15 cellular contexts compared by ENCODE assay signal in the genomic region with DNA sequence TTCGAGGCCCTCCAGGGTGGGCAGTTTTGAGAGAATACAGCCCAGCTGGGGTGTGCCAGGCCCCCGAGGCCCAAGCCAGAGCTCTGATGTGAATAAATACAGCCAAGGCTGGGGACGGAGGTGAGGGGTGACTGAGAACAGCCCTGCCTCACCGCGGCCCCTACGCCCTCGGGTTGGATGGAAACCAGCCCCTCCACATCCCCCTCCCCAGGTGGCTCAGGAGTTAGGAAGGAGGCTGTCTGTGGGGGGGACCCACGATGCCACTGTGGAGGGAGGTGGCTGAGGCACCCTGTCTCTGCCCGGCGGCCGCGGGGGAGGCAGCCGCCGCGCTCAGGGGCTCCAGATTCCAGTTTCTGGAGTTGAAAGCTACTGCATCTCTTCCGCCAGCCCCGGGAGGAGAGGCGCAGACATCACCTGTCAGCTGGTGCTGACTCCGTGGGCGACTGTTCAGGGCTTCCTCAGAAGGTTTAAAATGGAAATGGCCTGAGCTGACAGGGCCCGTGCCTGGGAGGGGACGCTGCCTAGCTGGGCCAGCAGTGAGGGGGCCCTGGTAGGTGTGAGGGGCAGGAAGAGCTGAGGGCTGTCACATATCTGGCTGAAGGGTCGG. TPM values are rescaled to one million over a fixed set of nuclear protein-coding genes. Genes with fewer than 3 reads are reported as not detected.
DNase-seq lines count a peak whose midpoint lies in the region; ATAC-seq and TF ChIP-seq lines count a peak whose summit lies in the region.
"Had no signal": no experiment of that assay in that cellular context is flagged by ENCODE, and none has a peak within 500 bp of the region (broad histone marks: within the 10 kb centered on the region; RNA-seq: fewer than 3 reads in every experiment).

No MANE protein-coding gene starts in this region.

- peak overlapping the region in 3 of 10 donors; percentile 10 to 30 (median 15) for H3K4me3 Mint-ChIP-seq in naive thymus-derived CD8-positive, alpha-beta T cell
- H3K4me3 Mint-ChIP-seq: activated CD4-positive, alpha-beta memory T cell treated with anti-CD3 and anti-CD28 coated beads for 36 hours; activated naive CD8-positive, alpha-beta T cell treated with anti-CD3 and anti-CD28 coated beads, Interleukin-2, amount 50 U/mL, for 24 hours had no signal

- H3K9ac ChIP-seq in iPS-15b (ENCODE audit: low read depth, low read length) (no peak overlapping the region), smooth muscle cell (ENCODE audit: low read depth) (no peak overlapping the region)

- no peak for TF ChIP-seq CTCF in smooth muscle cell (IDR thresholded peaks at IDR 0.05; ENCODE audit: borderline replicate concordance, insufficient read depth, poor library complexity, severe bottlenecking)

- H3K36me3 ChIP-seq in SJCRH30 (no peaks in the 10 kb centered on the region), iPS-15b (ENCODE audit: control insufficient read depth, insufficient read depth, low read length) (no peaks in the 10 kb centered on the region), smooth muscle cell (ENCODE audit: low read depth) (no peaks in the 10 kb centered on the region)
- H3K36me3 ChIP-seq: upper lobe of right lung had no signal

- WGBS in smooth muscle cell (ENCODE audit: low lambda C conversion rate), result 37% methylated on average over 23 of the region's 23 CpGs

- no peaks in the 10 kb centered on the region for H3F3A ChIP-seq in smooth muscle cell (ENCODE audit: low read depth)

- no peaks in the 10 kb centered on the region for H3K79me2 ChIP-seq in smooth muscle cell (ENCODE audit: low read depth)

- H3K27me3 Mint-ChIP-seq in naive thymus-derived CD8-positive, alpha-beta T cell, result peaks cover 19 to 58% (median 32%) of the 10 kb centered on the region in 5 donors

- no peaks in the 10 kb centered on the region for H3K9me3 Mint-ChIP-seq in naive thymus-derived CD8-positive, alpha-beta T cell
- H3K9me3 Mint-ChIP-seq: activated CD4-positive, alpha-beta memory T cell treated with anti-CD3 and anti-CD28 coated beads for 36 hours; activated naive CD8-positive, alpha-beta T cell treated with anti-CD3 and anti-CD28 coated beads, Interleukin-2, amount 50 U/mL, for 24 hours had no signal

- H3K4me1 ChIP-seq in SJCRH30, result peaks cover 12% of the 10 kb centered on the region
- peaks cover 2% of the 10 kb centered on the region for H3K4me1 ChIP-seq in iPS-15b (ENCODE audit: control insufficient read depth, insufficient read depth, low read length)
- H3K4me1 ChIP-seq in smooth muscle cell (ENCODE audit: low read depth), result peaks cover 20% of the 10 kb centered on the region

- no peak overlapping the region for H2AFZ ChIP-seq in smooth muscle cell (ENCODE audit: low read depth)

- peaks cover 7 to 11% (median 8%) of the 10 kb centered on the region in 4 donors for H3K4me1 Mint-ChIP-seq in naive thymus-derived CD8-positive, alpha-beta T cell

- H3K27ac Mint-ChIP-seq in naive thymus-derived CD8-positive, alpha-beta T cell, result peak overlapping the region in 1 of 10 donors; percentile 13
- H3K27ac Mint-ChIP-seq: activated CD4-positive, alpha-beta memory T cell treated with anti-CD3 and anti-CD28 coated beads for 36 hours; activated naive CD8-positive, alpha-beta T cell treated with anti-CD3 and anti-CD28 coated beads, Interleukin-2, amount 50 U/mL, for 24 hours had no signal

- ATAC-seq in naive thymus-derived CD8-positive, alpha-beta T cell, result no peak

- H3K27ac ChIP-seq in SJCRH30 (peak overlapping the region; percentile 28; the same call in 1 of the 2 replicates), smooth muscle cell (ENCODE audit: low read depth) (no peak overlapping the region)
- H3K27ac ChIP-seq: upper lobe of right lung had no signal

- H3K27me3 ChIP-seq in SJCRH30 (peaks cover 3% of the 10 kb centered on the region; the same call in 1 of the 2 replicates), iPS-15b (ENCODE audit: control insufficient read depth, insufficient read depth, low read length) (peaks cover 53% of the 10 kb centered on the region), smooth muscle cell (ENCODE audit: low read depth) (peaks cover 64% of the 10 kb centered on the region)

- H3K4me2 ChIP-seq in smooth muscle cell, result peak overlapping the region; percentile 97

- no peaks in the 10 kb centered on the region for H3K9me3 ChIP-seq in SJCRH30 (replicated peaks)
- H3K9me3 ChIP-seq in iPS-15b (ENCODE audit: control insufficient read depth, insufficient read depth, low read length), result no peaks in the 10 kb centered on the region
- no peaks in the 10 kb centered on the region for H3K9me3 ChIP-seq in smooth muscle cell (replicated peaks; ENCODE audit: low read depth)
- H3K9me3 ChIP-seq: upper lobe of right lung had no signal

- DNase-seq in DMS53 (lab: John Stamatoyannopoulos, UW) (peak; percentile 66), DMS53 treated with DMSO at 0.1 percent for 48 hours (lab: John Stamatoyannopoulos, UW; ENCODE audit: unreplicated experiment) (no peak), SJCRH30 (peak in 1 of 2 experiments; percentile 50), smooth muscle cell (lab: John Stamatoyannopoulos, UW; ENCODE audit: unreplicated experiment) (no peak), NCI-H510A (lab: John Stamatoyannopoulos, UW) (no peak)
- DNase-seq in stimulated activated CD4-positive, alpha-beta T cell treated with anti-CD3 and anti-CD28 coated beads, Interleukin-12 subunit alpha, Interleukin-12 subunit beta, amount 100 ng/mL, for 4 hours, result no peak
- DNase-seq in naive thymus-derived CD8-positive, alpha-beta T cell, result no peak
- DNase-seq: activated CD4-positive, alpha-beta memory T cell treated with anti-CD3 and anti-CD28 coated beads for 36 hours; Karpas-422; NCI-H226; stimulated activated CD4-positive, alpha-beta T cell treated with anti-CD3 and anti-CD28 coated beads, Interleukin-4, amount 100 ng/mL, for 24 hours; upper lobe of right lung had no signal

- H3K4me3 ChIP-seq in SJCRH30, result peak overlapping the region; percentile 65
- peak overlapping the region; percentile 41 for H3K4me3 ChIP-seq in iPS-15b (ENCODE audit: low read depth, low read length)
- H3K4me3 ChIP-seq in smooth muscle cell, result no peak overlapping the region

- POLR2A ChIA-PET in naive thymus-derived CD8-positive, alpha-beta T cell (lab: Charles Lee), result no interaction called here

- H3K36me3 Mint-ChIP-seq in naive thymus-derived CD8-positive, alpha-beta T cell, result peaks cover 0 to 9% (median 0%) of the 10 kb centered on the region in 3 donors
- H3K36me3 Mint-ChIP-seq: activated CD4-positive, alpha-beta memory T cell treated with anti-CD3 and anti-CD28 coated beads for 36 hours had no signal

- H4K20me1 ChIP-seq in smooth muscle cell (ENCODE audit: low read depth), result peaks cover 63% of the 10 kb centered on the region

RNA-seq across cellular contexts. Expression of a gene that starts 1.4 kb away (rescaled TPM):
- 0.76 and 1.4 TPM in 2 replicates for total RNA-seq in SJCRH30 (2014; rRNA removed; shearing (Covaris generic))
- 0.76 TPM in 1 of 2 replicates, not detected in the other for total RNA-seq in smooth muscle cell
- 0.26 and 0.32 TPM in 2 replicates for polyA plus RNA-seq in smooth muscle cell
- not detected for total RNA-seq in naive thymus-derived CD8-positive, alpha-beta T cell
- polyA plus RNA-seq in naive thymus-derived CD8-positive, alpha-beta T cell, result not detected
- total RNA-seq: A172, upper lobe of right lung had no signal

RNA-seq across cellular contexts. Expression of a gene that starts 50.9 kb away (rescaled TPM):
- 79.4 and 80.8 TPM in 2 replicates for total RNA-seq in SJCRH30 (2014; rRNA removed; shearing (Covaris generic))
- 55.2 and 71.5 TPM in 2 replicates for total RNA-seq in smooth muscle cell
- 155 and 164 TPM in 2 replicates for polyA plus RNA-seq in smooth muscle cell
- 10 to 100 TPM; 69.6 to 75.8 TPM for total RNA-seq in naive thymus-derived CD8-positive, alpha-beta T cell
- polyA plus RNA-seq in naive thymus-derived CD8-positive, alpha-beta T cell, result 100 to 1,000 TPM; 109 to 121 (median 115) TPM
